23 cellular contexts compared by ENCODE assay signal in genomic region chr7:66664590-66665293, GRCh38. TPM values are rescaled to one million over a fixed set of nuclear protein-coding genes. Genes with fewer than 3 reads are reported as not detected.
DNase-seq lines count a peak whose midpoint lies in the region; ATAC-seq, FAIRE-seq and TF ChIP-seq lines count a peak whose summit lies in the region.
"Had no signal": no experiment of that assay in that cellular context is flagged by ENCODE, and none has a peak within 500 bp of the region (broad histone marks: within the 10 kb centered on the region; RNA-seq: fewer than 3 reads in every experiment).

No MANE protein-coding gene starts in this region.

- H3K27ac ChIP-seq in kidney (ENCODE audit: low read depth in 2 of 2, low read length in 2 of 2) (no peak overlapping the region), spleen (peak overlapping the region in 1 of 8 donors; percentile 21), osteoblast (ENCODE audit: low read depth, low read length) (no peak overlapping the region)
- H3K27ac ChIP-seq: esophagus muscularis mucosa had no signal

- no peak overlapping the region for H3K27ac Mint-ChIP-seq in osteocyte (ENCODE audit: unreplicated experiment)
- H3K27ac Mint-ChIP-seq: activated naive CD4-positive, alpha-beta T cell treated with anti-CD3 and anti-CD28 coated beads, Interleukin-2, amount 50 U/mL, for 24 hours; activated T-helper 1 cell treated with anti-CD3 and anti-CD28 coated beads, Interleukin-12 subunit alpha, Interleukin-12 subunit beta, Interleukin-2, Interleukin-4 antibody, amounts not matched to agents 30 ng/mL and 10 ng/mL and 1 ng/mL, durations not matched to agents 14 hours and 24 hours and 36 hours; B cell; natural killer cell had no signal

- TF ChIP-seq CTCF in kidney (IDR thresholded peaks at IDR 0.05; ENCODE audit: borderline replicate concordance, extremely low read depth, insufficient read depth) = no peak
- no peak for TF ChIP-seq CTCF in spleen (IDR thresholded peaks at IDR 0.05 in 8 of 11, conservative IDR thresholded peaks at IDR 0.05 in 3 of 11)
- TF ChIP-seq CTCF in osteoblast (IDR thresholded peaks at IDR 0.05; ENCODE audit: extremely low read depth, low read depth, low read length) = no peak
- TF ChIP-seq CTCF in osteocyte (IDR thresholded peaks at IDR 0.05) = no peak

- H3K36me3 ChIP-seq in kidney (ENCODE audit: control insufficient read depth in 1 of 2, insufficient read depth in 2 of 2, low read length in 2 of 2) = no peaks in the 10 kb centered on the region
- peaks cover 0 to 17% (median 0%) of the 10 kb centered on the region in 6 donors for H3K36me3 ChIP-seq in spleen
- peaks cover 10% of the 10 kb centered on the region for H3K36me3 ChIP-seq in osteoblast (ENCODE audit: insufficient read depth, low read length)

- FAIRE-seq in kidney (lab: Jason Lieb, UNC) = no peak
- FAIRE-seq: frontal cortex, GM12892, keratinocyte had no signal

- no peak overlapping the region for H3K4me3 Mint-ChIP-seq in osteocyte (ENCODE audit: unreplicated experiment)
- H3K4me3 Mint-ChIP-seq: activated CD4-positive, alpha-beta T cell treated with anti-CD3 and anti-CD28 coated beads, Interleukin-2, amount 10 ng/mL, durations not matched to agents 24 days and 14 days; activated naive CD4-positive, alpha-beta T cell treated with anti-CD3 and anti-CD28 coated beads, Interleukin-2, amount 50 U/mL, for 24 hours; activated T-helper 1 cell treated with anti-CD3 and anti-CD28 coated beads, Interleukin-12 subunit alpha, Interleukin-12 subunit beta, Interleukin-2, Interleukin-4 antibody, amounts not matched to agents 30 ng/mL and 10 ng/mL and 1 ng/mL, durations not matched to agents 14 hours and 24 hours and 36 hours; B cell; natural killer cell had no signal

- no peak overlapping the region for H3K4me2 ChIP-seq in osteoblast (ENCODE audit: insufficient read depth, low read length)

- H3K4me3 ChIP-seq in kidney (ENCODE audit: low read length in 2 of 2) (no peak overlapping the region), spleen (no peak overlapping the region), osteoblast (ENCODE audit: insufficient read depth, low read length) (no peak overlapping the region)
- H3K4me3 ChIP-seq: esophagus muscularis mucosa had no signal

- no peaks in the 10 kb centered on the region for H3K27me3 ChIP-seq in spleen (replicated peaks in 1 of 7)
- no peaks in the 10 kb centered on the region for H3K27me3 ChIP-seq in osteoblast (ENCODE audit: insufficient read depth, low read length)
- H3K27me3 ChIP-seq: esophagus muscularis mucosa had no signal

- ATAC-seq in Right ventricle myocardium inferior = peak; percentile 21
- ATAC-seq: natural killer cell, PC-3 had no signal

- H3K79me2 ChIP-seq in osteoblast (ENCODE audit: insufficient read depth, low read length) = peaks cover 94% of the 10 kb centered on the region

- no peak overlapping the region for H3K9ac ChIP-seq in kidney (ENCODE audit: low read length in 2 of 2)

- peaks cover 25% of the 10 kb centered on the region for H4K20me1 ChIP-seq in osteoblast (ENCODE audit: insufficient read depth, low read length)

- no peaks in the 10 kb centered on the region for H3K4me1 Mint-ChIP-seq in osteocyte (ENCODE audit: unreplicated experiment)
- H3K4me1 Mint-ChIP-seq: B cell, natural killer cell had no signal

- intact Hi-C loops in Right ventricle myocardium inferior (cut with DNase I) (no loop called here), cardiac septum (cut with DNase I) (no loop called here), kidney (cut with DNase I) (no loop called here), spleen (cut with DNase I; ENCODE audit: low total_unique reads) (no loop called here)

- H3K27me3 Mint-ChIP-seq in osteocyte (ENCODE audit: unreplicated experiment) = no peaks in the 10 kb centered on the region
- H3K27me3 Mint-ChIP-seq: activated CD4-positive, alpha-beta T cell treated with anti-CD3 and anti-CD28 coated beads, Interleukin-2, amount 10 ng/mL, durations not matched to agents 24 days and 14 days; activated naive CD4-positive, alpha-beta T cell treated with anti-CD3 and anti-CD28 coated beads, Interleukin-2, amount 50 U/mL, for 24 hours; B cell; progenitor cell of endocrine pancreas had no signal

- H3K9me3 ChIP-seq in kidney (ENCODE audit: control insufficient read depth in 1 of 2, low read length in 2 of 2) (no peaks in the 10 kb centered on the region), spleen (peaks cover 0 to 3% (median 0%) of the 10 kb centered on the region in 8 donors), osteoblast (ENCODE audit: low read depth, low read length) (no peaks in the 10 kb centered on the region)
- H3K9me3 ChIP-seq: esophagus muscularis mucosa had no signal

- 72 to 81% (median 73%) methylated on average over 15 to 24 of the region's 24 CpGs for WGBS in spleen, 5 donors

- no peaks in the 10 kb centered on the region for H3K9me3 Mint-ChIP-seq in osteocyte (ENCODE audit: unreplicated experiment)
- H3K9me3 Mint-ChIP-seq: activated CD4-positive, alpha-beta T cell treated with anti-CD3 and anti-CD28 coated beads, Interleukin-2, amount 10 ng/mL, durations not matched to agents 24 days and 14 days; activated naive CD4-positive, alpha-beta T cell treated with anti-CD3 and anti-CD28 coated beads, Interleukin-2, amount 50 U/mL, for 24 hours; activated T-helper 1 cell treated with anti-CD3 and anti-CD28 coated beads, Interleukin-12 subunit alpha, Interleukin-12 subunit beta, Interleukin-2, Interleukin-4 antibody, amounts not matched to agents 30 ng/mL and 10 ng/mL and 1 ng/mL, durations not matched to agents 14 hours and 24 hours and 36 hours; natural killer cell had no signal

- DNase-seq in Right ventricle myocardium inferior (ENCODE audit: missing footprints) (no peak), cardiac septum (ENCODE audit: low spot score) (no peak), NCI-H82 treated with DMSO at 0.1 percent for 48 hours (lab: John Stamatoyannopoulos, UW; ENCODE audit: unreplicated experiment) (peak; percentile 73), kidney (peak; percentile 44), spleen (peak; percentile 71), osteoblast (ENCODE audit: insufficient read length, low spot score, missing footprints) (no peak), NCI-H1436 (lab: John Stamatoyannopoulos, UW) (no peak), osteocyte (ENCODE audit: extremely low spot score, unreplicated experiment) (no peak)
- DNase-seq: activated CD4-positive, alpha-beta T cell treated with anti-CD3 and anti-CD28 coated beads, Interleukin-2, amount 10 ng/mL, durations not matched to agents 24 days and 14 days; cerebellar nuclear complex; effector memory CD4-positive, alpha-beta T cell; IMR-90; natural killer cell; NCI-H526 treated with DMSO at 0.1 percent for 48 hours; PC-3 had no signal

- H3K36me3 Mint-ChIP-seq in osteocyte (ENCODE audit: unreplicated experiment) = peaks cover 6% of the 10 kb centered on the region
- H3K36me3 Mint-ChIP-seq: natural killer cell had no signal

- no peak for TF ChIP-seq POLR2A in spleen (IDR thresholded peaks at IDR 0.05)

- no peaks in the 10 kb centered on the region for H3K4me1 ChIP-seq in kidney (ENCODE audit: control insufficient read depth in 1 of 2, insufficient read depth in 1 of 2, low read depth in 1 of 2, low read length in 2 of 2)
- H3K4me1 ChIP-seq in spleen = peaks cover 0 to 4% (median 0%) of the 10 kb centered on the region in 6 donors
- H3K4me1 ChIP-seq in osteoblast (ENCODE audit: insufficient read depth, low read length) = no peaks in the 10 kb centered on the region

- H2AFZ ChIP-seq in osteoblast (ENCODE audit: low read length) = no peak overlapping the region

RNA-seq across cellular contexts. Expression of gene KCTD7, which starts 36.1 kb away (rescaled TPM):
- total RNA-seq in Right ventricle myocardium inferior (7.8 TPM), cardiac septum (9.7 TPM), kidney (12.4 TPM), spleen (10 to 100 TPM; 13.3 to 25.0 (median 16.7) TPM), osteoblast (14.8 and 17.7 TPM in 2 replicates), osteocyte (16.5 and 17.2 TPM in 2 replicates)
- polyA plus RNA-seq in kidney (ENCODE audit: insufficient read depth, low read depth, low replicate concordance) (7.2 TPM), spleen (1 to 10 TPM; 2.3 to 5.7 (median 4.2) TPM)

Comparison
In these comparisons a context has a peak if more than half of its experiments do, and no peak if none do; other contexts are left out.
1. DNase-seq: peak in NCI-H82 treated with DMSO at 0.1 percent for 48 hours (single experiment), kidney (single experiment) and spleen (single experiment); none in Right ventricle myocardium inferior (single experiment), cardiac septum (single experiment), osteoblast (single experiment), NCI-H1436 (single experiment) and osteocyte (single experiment).